ENCODE assay signal across 7 cellular contexts in the genomic region with DNA sequence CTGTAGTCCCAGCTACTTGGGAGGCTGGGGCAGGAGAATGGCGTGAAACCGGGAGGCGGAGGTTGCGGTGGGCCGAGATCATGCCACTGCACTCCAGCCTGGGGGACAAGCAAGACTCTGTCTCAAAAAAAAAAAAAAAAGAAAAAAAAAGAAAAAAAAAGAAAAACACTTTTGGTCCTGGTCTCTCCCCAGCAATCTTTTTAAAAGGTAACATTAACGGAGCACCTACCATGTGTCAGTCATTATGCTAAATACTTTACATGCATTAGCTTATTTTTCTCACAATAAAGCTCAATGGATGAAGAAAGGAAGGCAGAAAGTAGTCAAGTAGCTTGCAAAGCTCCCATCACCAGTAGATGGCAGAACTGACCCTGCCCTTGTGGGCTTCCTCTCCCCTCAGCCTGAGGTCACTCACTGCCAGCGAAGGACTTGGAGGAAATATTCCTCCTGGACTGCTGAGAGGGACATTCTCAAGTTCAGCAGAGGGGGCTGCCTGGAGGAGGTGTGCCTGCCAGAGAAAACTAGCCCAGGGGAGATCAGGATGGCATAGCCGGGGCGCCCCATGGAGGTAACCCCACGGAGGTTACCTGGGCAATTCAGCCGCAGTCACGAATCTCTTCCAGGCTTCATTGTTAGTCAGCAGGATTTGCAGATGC.
DNase-seq lines count a peak whose midpoint lies in the region; ATAC-seq and TF ChIP-seq lines count a peak whose summit lies in the region.

No MANE protein-coding gene starts in this region.

- peak; percentile 81 for ATAC-seq in RWPE2 (ENCODE audit: low read depth)
- ATAC-seq in stimulated activated naive CD8-positive, alpha-beta T cell treated with anti-CD3 and anti-CD28 coated beads, Interleukin-15, amount 100 ng/mL, for 72 hours, result peak; percentile 72

- H3K27me3 Mint-ChIP-seq in stimulated activated naive CD8-positive, alpha-beta T cell treated with anti-CD3 and anti-CD28 coated beads, Interleukin-15, amount 100 ng/mL, for 72 hours, result no peaks in the 10 kb centered on the region

- no peak overlapping the region for H3K27ac ChIP-seq in HL-60 (replicated peaks)
- no peak overlapping the region for H3K27ac ChIP-seq in RWPE2 (ENCODE audit: poor library complexity, severe bottlenecking)

- H3K4me1 ChIP-seq in RWPE2 (ENCODE audit: insufficient read depth, poor library complexity, severe bottlenecking), result no peaks in the 10 kb centered on the region

- no peak overlapping the region for H3K4me3 Mint-ChIP-seq in stimulated activated naive CD8-positive, alpha-beta T cell treated with anti-CD3 and anti-CD28 coated beads, Interleukin-15, amount 100 ng/mL, for 72 hours

- peak; percentile 72 for DNase-seq in DMS153 (lab: John Stamatoyannopoulos, UW)
- peak in 1 of 2 experiments; percentile 32 for DNase-seq in HL-60 (ENCODE audit: low read depth in 1 of 2, low spot score in 1 of 2)
- DNase-seq in RWPE2 (ENCODE audit: low spot score), result no peak
- DNase-seq in cerebellar cortex (ENCODE audit: low spot score), result peak; percentile 66
- DNase-seq in kidney glomerular epithelial cell (lab: John Stamatoyannopoulos, UW), result peak; percentile 33
- DNase-seq in stimulated activated naive CD8-positive, alpha-beta T cell treated with anti-CD3 and anti-CD28 coated beads, Interleukin-15, amount 100 ng/mL, for 72 hours, result no peak
- no peak for DNase-seq in germinal center (ENCODE audit: low spot score)

- H3K9me3 Mint-ChIP-seq in stimulated activated naive CD8-positive, alpha-beta T cell treated with anti-CD3 and anti-CD28 coated beads, Interleukin-15, amount 100 ng/mL, for 72 hours, result no peaks in the 10 kb centered on the region

- no peaks in the 10 kb centered on the region for H3K36me3 ChIP-seq in RWPE2 (ENCODE audit: low read depth)

- H3K4me3 ChIP-seq in HL-60 (replicated peaks; ENCODE audit: insufficient read depth, low read length) (no peak overlapping the region), RWPE2 (ENCODE audit: severe bottlenecking) (no peak overlapping the region)

- peak overlapping the region in 1 of 2 donors; percentile 16 for H3K27ac Mint-ChIP-seq in stimulated activated naive CD8-positive, alpha-beta T cell treated with anti-CD3 and anti-CD28 coated beads, Interleukin-15, amount 100 ng/mL, for 72 hours

- TF ChIP-seq CTCF in HL-60 (IDR thresholded peaks at IDR 0.05; ENCODE audit: insufficient read depth, low read length) (peak; percentile 40), RWPE2 (IDR thresholded peaks at IDR 0.05; ENCODE audit: poor library complexity, severe bottlenecking) (peak; percentile 87)

- H3K4me1 Mint-ChIP-seq in stimulated activated naive CD8-positive, alpha-beta T cell treated with anti-CD3 and anti-CD28 coated beads, Interleukin-15, amount 100 ng/mL, for 72 hours, result peaks cover 37% of the 10 kb centered on the region

- H3K9me3 ChIP-seq in RWPE2 (ENCODE audit: severe bottlenecking), result no peaks in the 10 kb centered on the region

- H3K27me3 ChIP-seq in HL-60 (ENCODE audit: insufficient read depth, poor library complexity, severe bottlenecking) (peaks cover 3% of the 10 kb centered on the region), RWPE2 (ENCODE audit: insufficient read depth, poor library complexity, severe bottlenecking) (no peaks in the 10 kb centered on the region)

Comparison
In these comparisons a context has a peak if more than half of its experiments do, and no peak if none do; other contexts are left out.
1. DNase-seq: peak in DMS153 (single experiment), cerebellar cortex (single experiment) and kidney glomerular epithelial cell (single experiment); none in RWPE2 (single experiment), stimulated activated naive CD8-positive, alpha-beta T cell treated with anti-CD3 and anti-CD28 coated beads, Interleukin-15, amount 100 ng/mL, for 72 hours (0 of 2) and germinal center (single experiment).